ENCODE assay signal across 1 cellular context in genomic region chr17:7631398-7632380, GRCh38.
TF ChIP-seq lines count a peak whose summit lies in the region.

No MANE protein-coding gene starts in this region.

TF ChIP-seq in IMR-90, 13 proteins besides CTCF, POLR2A, EP300 and RAD21:
- no peak for TF ChIP-seq ELK1 (IDR thresholded peaks at IDR 0.05; ENCODE audit: borderline replicate concordance, low read depth, low read length)
